ENCODE assay signal across 1 cellular context in the genomic region with DNA sequence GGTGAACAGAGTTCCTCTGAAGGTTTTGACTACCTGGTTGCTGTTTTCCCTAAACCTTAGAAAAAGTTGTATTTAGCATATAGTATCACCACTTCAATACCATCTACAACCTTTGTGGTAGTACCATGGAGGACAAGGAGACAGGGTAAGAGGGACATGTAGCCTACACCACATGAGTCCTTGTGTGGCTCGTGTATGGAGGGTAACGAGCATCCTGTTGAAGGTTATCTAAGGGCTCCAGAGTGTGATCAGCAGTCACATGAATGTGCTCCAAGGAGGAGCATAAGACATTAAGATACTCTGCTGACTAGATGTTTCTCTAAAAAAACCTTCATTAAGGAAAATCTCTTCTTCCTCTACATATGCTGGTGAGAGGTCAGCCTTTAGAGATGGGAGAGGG.
TF ChIP-seq lines count a peak whose summit lies in the region.

No MANE protein-coding gene starts in this region.

TF ChIP-seq in K562, 482 proteins besides CTCF, POLR2A, EP300 and RAD21 (continued from another document):
- TF ChIP-seq, protein P1, sequence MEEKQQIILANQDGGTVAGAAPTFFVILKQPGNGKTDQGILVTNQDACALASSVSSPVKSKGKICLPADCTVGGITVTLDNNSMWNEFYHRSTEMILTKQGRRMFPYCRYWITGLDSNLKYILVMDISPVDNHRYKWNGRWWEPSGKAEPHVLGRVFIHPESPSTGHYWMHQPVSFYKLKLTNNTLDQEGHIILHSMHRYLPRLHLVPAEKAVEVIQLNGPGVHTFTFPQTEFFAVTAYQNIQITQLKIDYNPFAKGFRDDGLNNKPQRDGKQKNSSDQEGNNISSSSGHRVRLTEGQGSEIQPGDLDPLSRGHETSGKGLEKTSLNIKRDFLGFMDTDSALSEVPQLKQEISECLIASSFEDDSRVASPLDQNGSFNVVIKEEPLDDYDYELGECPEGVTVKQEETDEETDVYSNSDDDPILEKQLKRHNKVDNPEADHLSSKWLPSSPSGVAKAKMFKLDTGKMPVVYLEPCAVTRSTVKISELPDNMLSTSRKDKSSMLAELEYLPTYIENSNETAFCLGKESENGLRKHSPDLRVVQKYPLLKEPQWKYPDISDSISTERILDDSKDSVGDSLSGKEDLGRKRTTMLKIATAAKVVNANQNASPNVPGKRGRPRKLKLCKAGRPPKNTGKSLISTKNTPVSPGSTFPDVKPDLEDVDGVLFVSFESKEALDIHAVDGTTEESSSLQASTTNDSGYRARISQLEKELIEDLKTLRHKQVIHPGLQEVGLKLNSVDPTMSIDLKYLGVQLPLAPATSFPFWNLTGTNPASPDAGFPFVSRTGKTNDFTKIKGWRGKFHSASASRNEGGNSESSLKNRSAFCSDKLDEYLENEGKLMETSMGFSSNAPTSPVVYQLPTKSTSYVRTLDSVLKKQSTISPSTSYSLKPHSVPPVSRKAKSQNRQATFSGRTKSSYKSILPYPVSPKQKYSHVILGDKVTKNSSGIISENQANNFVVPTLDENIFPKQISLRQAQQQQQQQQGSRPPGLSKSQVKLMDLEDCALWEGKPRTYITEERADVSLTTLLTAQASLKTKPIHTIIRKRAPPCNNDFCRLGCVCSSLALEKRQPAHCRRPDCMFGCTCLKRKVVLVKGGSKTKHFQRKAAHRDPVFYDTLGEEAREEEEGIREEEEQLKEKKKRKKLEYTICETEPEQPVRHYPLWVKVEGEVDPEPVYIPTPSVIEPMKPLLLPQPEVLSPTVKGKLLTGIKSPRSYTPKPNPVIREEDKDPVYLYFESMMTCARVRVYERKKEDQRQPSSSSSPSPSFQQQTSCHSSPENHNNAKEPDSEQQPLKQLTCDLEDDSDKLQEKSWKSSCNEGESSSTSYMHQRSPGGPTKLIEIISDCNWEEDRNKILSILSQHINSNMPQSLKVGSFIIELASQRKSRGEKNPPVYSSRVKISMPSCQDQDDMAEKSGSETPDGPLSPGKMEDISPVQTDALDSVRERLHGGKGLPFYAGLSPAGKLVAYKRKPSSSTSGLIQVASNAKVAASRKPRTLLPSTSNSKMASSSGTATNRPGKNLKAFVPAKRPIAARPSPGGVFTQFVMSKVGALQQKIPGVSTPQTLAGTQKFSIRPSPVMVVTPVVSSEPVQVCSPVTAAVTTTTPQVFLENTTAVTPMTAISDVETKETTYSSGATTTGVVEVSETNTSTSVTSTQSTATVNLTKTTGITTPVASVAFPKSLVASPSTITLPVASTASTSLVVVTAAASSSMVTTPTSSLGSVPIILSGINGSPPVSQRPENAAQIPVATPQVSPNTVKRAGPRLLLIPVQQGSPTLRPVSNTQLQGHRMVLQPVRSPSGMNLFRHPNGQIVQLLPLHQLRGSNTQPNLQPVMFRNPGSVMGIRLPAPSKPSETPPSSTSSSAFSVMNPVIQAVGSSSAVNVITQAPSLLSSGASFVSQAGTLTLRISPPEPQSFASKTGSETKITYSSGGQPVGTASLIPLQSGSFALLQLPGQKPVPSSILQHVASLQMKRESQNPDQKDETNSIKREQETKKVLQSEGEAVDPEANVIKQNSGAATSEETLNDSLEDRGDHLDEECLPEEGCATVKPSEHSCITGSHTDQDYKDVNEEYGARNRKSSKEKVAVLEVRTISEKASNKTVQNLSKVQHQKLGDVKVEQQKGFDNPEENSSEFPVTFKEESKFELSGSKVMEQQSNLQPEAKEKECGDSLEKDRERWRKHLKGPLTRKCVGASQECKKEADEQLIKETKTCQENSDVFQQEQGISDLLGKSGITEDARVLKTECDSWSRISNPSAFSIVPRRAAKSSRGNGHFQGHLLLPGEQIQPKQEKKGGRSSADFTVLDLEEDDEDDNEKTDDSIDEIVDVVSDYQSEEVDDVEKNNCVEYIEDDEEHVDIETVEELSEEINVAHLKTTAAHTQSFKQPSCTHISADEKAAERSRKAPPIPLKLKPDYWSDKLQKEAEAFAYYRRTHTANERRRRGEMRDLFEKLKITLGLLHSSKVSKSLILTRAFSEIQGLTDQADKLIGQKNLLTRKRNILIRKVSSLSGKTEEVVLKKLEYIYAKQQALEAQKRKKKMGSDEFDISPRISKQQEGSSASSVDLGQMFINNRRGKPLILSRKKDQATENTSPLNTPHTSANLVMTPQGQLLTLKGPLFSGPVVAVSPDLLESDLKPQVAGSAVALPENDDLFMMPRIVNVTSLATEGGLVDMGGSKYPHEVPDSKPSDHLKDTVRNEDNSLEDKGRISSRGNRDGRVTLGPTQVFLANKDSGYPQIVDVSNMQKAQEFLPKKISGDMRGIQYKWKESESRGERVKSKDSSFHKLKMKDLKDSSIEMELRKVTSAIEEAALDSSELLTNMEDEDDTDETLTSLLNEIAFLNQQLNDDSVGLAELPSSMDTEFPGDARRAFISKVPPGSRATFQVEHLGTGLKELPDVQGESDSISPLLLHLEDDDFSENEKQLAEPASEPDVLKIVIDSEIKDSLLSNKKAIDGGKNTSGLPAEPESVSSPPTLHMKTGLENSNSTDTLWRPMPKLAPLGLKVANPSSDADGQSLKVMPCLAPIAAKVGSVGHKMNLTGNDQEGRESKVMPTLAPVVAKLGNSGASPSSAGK (IDR thresholded peaks at IDR 0.05): peak; percentile 50; the same call in 1 of the 2 replicates
- TF ChIP-seq KDM1A (IDR thresholded peaks at IDR 0.05) (0 out of 4 replicates have a peak, but pooled peaks of 1 of the 2 experiments have one; percentile 14), NR2C2 (CRISPR knock-in tag; IDR thresholded peaks at IDR 0.05) (no peak), NR2C2 (tag; IDR thresholded peaks at IDR 0.05) (0 out of 2 replicates have a peak, but pooled peaks have one; percentile 22), LEF1 (IDR thresholded peaks at IDR 0.05) (0 out of 2 replicates have a peak, but pooled peaks have one; percentile 19), RAD51 (IDR thresholded peaks at IDR 0.05; ENCODE audit: borderline replicate concordance, low read depth) (no peak), BHLHE40 (IDR thresholded peaks at IDR 0.05; ENCODE audit: low read length) (0 out of 2 replicates have a peak, but pooled peaks have one; percentile 58), ZNF263 (CRISPR knock-in tag; IDR thresholded peaks at IDR 0.05; ENCODE audit: borderline replicate concordance) (peak; percentile 65; the same call in 1 of the 2 replicates), ESRRA (IDR thresholded peaks at IDR 0.05; ENCODE audit: borderline replicate concordance, low read depth) (peak; percentile 54; the same call in 1 of the 2 replicates), ETV1 (tag; conservative IDR thresholded peaks at IDR 0.05; ENCODE audit: low read depth) (peak; percentile 49; the same call in 1 of the 2 replicates), TAL1 (IDR thresholded peaks at IDR 0.05) (peak; percentile 40), HNRNPL (IDR thresholded peaks at IDR 0.05; ENCODE audit: low read depth, low read length) (no peak), ZNF23 (CRISPR knock-in tag; IDR thresholded peaks at IDR 0.05) (no peak), ARID1B (IDR thresholded peaks at IDR 0.05) (peak; percentile 56), JUND (IDR thresholded peaks at IDR 0.05; ENCODE audit: borderline replicate concordance, low read depth, low read length) (no peak), JUND (tag; IDR thresholded peaks at IDR 0.05; ENCODE audit: borderline replicate concordance, low read depth, low read length) (peak; percentile 55; the same call in 2 of the 3 replicates)
- TF ChIP-seq, protein P2, sequence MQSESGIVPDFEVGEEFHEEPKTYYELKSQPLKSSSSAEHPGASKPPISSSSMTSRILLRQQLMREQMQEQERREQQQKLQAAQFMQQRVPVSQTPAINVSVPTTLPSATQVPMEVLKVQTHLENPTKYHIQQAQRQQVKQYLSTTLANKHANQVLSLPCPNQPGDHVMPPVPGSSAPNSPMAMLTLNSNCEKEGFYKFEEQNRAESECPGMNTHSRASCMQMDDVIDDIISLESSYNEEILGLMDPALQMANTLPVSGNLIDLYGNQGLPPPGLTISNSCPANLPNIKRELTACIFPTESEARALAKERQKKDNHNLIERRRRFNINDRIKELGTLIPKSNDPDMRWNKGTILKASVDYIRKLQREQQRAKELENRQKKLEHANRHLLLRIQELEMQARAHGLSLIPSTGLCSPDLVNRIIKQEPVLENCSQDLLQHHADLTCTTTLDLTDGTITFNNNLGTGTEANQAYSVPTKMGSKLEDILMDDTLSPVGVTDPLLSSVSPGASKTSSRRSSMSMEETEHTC (IDR thresholded peaks at IDR 0.05): peak; percentile 81
- TF ChIP-seq, protein P3, sequence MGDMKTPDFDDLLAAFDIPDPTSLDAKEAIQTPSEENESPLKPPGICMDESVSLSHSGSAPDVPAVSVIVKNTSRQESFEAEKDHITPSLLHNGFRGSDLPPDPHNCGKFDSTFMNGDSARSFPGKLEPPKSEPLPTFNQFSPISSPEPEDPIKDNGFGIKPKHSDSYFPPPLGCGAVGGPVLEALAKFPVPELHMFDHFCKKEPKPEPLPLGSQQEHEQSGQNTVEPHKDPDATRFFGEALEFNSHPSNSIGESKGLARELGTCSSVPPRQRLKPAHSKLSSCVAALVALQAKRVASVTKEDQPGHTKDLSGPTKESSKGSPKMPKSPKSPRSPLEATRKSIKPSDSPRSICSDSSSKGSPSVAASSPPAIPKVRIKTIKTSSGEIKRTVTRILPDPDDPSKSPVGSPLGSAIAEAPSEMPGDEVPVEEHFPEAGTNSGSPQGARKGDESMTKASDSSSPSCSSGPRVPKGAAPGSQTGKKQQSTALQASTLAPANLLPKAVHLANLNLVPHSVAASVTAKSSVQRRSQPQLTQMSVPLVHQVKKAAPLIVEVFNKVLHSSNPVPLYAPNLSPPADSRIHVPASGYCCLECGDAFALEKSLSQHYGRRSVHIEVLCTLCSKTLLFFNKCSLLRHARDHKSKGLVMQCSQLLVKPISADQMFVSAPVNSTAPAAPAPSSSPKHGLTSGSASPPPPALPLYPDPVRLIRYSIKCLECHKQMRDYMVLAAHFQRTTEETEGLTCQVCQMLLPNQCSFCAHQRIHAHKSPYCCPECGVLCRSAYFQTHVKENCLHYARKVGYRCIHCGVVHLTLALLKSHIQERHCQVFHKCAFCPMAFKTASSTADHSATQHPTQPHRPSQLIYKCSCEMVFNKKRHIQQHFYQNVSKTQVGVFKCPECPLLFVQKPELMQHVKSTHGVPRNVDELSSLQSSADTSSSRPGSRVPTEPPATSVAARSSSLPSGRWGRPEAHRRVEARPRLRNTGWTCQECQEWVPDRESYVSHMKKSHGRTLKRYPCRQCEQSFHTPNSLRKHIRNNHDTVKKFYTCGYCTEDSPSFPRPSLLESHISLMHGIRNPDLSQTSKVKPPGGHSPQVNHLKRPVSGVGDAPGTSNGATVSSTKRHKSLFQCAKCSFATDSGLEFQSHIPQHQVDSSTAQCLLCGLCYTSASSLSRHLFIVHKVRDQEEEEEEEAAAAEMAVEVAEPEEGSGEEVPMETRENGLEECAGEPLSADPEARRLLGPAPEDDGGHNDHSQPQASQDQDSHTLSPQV (IDR thresholded peaks at IDR 0.05): peak; percentile 74
- TF ChIP-seq, protein P4, sequence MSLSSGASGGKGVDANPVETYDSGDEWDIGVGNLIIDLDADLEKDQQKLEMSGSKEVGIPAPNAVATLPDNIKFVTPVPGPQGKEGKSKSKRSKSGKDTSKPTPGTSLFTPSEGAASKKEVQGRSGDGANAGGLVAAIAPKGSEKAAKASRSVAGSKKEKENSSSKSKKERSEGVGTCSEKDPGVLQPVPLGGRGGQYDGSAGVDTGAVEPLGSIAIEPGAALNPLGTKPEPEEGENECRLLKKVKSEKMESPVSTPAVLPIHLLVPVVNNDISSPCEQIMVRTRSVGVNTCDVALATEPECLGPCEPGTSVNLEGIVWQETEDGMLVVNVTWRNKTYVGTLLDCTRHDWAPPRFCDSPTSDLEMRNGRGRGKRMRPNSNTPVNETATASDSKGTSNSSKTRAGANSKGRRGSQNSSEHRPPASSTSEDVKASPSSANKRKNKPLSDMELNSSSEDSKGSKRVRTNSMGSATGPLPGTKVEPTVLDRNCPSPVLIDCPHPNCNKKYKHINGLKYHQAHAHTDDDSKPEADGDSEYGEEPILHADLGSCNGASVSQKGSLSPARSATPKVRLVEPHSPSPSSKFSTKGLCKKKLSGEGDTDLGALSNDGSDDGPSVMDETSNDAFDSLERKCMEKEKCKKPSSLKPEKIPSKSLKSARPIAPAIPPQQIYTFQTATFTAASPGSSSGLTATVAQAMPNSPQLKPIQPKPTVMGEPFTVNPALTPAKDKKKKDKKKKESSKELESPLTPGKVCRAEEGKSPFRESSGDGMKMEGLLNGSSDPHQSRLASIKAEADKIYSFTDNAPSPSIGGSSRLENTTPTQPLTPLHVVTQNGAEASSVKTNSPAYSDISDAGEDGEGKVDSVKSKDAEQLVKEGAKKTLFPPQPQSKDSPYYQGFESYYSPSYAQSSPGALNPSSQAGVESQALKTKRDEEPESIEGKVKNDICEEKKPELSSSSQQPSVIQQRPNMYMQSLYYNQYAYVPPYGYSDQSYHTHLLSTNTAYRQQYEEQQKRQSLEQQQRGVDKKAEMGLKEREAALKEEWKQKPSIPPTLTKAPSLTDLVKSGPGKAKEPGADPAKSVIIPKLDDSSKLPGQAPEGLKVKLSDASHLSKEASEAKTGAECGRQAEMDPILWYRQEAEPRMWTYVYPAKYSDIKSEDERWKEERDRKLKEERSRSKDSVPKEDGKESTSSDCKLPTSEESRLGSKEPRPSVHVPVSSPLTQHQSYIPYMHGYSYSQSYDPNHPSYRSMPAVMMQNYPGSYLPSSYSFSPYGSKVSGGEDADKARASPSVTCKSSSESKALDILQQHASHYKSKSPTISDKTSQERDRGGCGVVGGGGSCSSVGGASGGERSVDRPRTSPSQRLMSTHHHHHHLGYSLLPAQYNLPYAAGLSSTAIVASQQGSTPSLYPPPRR (CRISPR knock-in tag; IDR thresholded peaks at IDR 0.05; ENCODE audit: borderline replicate concordance): no peak
- TF ChIP-seq, protein P5, sequence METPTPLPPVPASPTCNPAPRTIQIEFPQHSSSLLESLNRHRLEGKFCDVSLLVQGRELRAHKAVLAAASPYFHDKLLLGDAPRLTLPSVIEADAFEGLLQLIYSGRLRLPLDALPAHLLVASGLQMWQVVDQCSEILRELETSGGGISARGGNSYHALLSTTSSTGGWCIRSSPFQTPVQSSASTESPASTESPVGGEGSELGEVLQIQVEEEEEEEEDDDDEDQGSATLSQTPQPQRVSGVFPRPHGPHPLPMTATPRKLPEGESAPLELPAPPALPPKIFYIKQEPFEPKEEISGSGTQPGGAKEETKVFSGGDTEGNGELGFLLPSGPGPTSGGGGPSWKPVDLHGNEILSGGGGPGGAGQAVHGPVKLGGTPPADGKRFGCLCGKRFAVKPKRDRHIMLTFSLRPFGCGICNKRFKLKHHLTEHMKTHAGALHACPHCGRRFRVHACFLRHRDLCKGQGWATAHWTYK (CRISPR knock-in tag; IDR thresholded peaks at IDR 0.05): peak; percentile 39; the same call in 1 of the 2 replicates
- TF ChIP-seq, protein P6, sequence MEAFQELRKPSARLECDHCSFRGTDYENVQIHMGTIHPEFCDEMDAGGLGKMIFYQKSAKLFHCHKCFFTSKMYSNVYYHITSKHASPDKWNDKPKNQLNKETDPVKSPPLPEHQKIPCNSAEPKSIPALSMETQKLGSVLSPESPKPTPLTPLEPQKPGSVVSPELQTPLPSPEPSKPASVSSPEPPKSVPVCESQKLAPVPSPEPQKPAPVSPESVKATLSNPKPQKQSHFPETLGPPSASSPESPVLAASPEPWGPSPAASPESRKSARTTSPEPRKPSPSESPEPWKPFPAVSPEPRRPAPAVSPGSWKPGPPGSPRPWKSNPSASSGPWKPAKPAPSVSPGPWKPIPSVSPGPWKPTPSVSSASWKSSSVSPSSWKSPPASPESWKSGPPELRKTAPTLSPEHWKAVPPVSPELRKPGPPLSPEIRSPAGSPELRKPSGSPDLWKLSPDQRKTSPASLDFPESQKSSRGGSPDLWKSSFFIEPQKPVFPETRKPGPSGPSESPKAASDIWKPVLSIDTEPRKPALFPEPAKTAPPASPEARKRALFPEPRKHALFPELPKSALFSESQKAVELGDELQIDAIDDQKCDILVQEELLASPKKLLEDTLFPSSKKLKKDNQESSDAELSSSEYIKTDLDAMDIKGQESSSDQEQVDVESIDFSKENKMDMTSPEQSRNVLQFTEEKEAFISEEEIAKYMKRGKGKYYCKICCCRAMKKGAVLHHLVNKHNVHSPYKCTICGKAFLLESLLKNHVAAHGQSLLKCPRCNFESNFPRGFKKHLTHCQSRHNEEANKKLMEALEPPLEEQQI (IDR thresholded peaks at IDR 0.05): peak; percentile 45; the same call in 1 of the 2 replicates
